Comparison of ENCODE assay signal across 2 cellular contexts in the genomic region with DNA sequence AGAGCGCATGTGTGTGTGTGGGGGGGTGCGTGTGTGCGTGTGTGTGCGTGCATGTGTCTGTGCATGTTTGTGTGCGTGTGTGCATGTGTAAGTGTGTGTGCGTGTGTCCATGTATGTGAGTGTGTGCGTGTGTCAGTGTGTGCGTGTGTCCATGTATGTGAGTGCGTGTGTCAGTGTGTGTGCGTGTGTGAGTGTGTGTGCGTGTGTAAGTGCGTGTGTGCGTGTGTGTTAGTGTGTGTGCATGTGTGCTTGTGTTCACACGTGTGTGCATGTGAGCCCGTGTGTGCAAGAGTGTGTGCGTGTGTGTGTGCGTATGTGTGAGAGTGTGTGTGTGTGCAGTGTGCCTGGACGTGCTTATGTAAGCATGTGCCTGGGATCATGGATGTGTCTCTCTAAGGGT.
A peak's percentile ranks its signal among the peaks of the same experiment; 100 is the strongest.
TF ChIP-seq lines count a peak whose summit lies in the region.

No MANE protein-coding gene starts in this region.

TF ChIP-seq in HepG2, 621 proteins besides CTCF, POLR2A, EP300 and RAD21:
- TF ChIP-seq ZNF879 (CRISPR knock-in tag; IDR thresholded peaks at IDR 0.05), result no peak
- TF ChIP-seq EHMT2 (IDR thresholded peaks at IDR 0.05; ENCODE audit: borderline replicate concordance, low read depth, low read length), result no peak
- 0 out of 2 replicates have a peak, but pooled peaks have one; percentile 27 for TF ChIP-seq ATM (IDR thresholded peaks at IDR 0.05; ENCODE audit: borderline replicate concordance)
- TF ChIP-seq HOXA9 (CRISPR knock-in tag; IDR thresholded peaks at IDR 0.05; ENCODE audit: borderline replicate concordance), result 0 out of 2 replicates have a peak, but pooled peaks have one; percentile 24
- TF ChIP-seq, protein P1, sequence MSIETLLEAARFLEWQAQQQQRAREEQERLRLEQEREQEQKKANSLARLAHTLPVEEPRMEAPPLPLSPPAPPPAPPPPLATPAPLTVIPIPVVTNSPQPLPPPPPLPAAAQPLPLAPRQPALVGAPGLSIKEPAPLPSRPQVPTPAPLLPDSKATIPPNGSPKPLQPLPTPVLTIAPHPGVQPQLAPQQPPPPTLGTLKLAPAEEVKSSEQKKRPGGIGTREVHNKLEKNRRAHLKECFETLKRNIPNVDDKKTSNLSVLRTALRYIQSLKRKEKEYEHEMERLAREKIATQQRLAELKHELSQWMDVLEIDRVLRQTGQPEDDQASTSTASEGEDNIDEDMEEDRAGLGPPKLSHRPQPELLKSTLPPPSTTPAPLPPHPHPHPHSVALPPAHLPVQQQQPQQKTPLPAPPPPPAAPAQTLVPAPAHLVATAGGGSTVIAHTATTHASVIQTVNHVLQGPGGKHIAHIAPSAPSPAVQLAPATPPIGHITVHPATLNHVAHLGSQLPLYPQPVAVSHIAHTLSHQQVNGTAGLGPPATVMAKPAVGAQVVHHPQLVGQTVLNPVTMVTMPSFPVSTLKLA (IDR thresholded peaks at IDR 0.05), result peak; percentile 66
- TF ChIP-seq, protein P2, sequence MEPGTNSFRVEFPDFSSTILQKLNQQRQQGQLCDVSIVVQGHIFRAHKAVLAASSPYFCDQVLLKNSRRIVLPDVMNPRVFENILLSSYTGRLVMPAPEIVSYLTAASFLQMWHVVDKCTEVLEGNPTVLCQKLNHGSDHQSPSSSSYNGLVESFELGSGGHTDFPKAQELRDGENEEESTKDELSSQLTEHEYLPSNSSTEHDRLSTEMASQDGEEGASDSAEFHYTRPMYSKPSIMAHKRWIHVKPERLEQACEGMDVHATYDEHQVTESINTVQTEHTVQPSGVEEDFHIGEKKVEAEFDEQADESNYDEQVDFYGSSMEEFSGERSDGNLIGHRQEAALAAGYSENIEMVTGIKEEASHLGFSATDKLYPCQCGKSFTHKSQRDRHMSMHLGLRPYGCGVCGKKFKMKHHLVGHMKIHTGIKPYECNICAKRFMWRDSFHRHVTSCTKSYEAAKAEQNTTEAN (CRISPR knock-in tag; conservative IDR thresholded peaks at IDR 0.05), result 0 out of 2 replicates have a peak, but pooled peaks have one; percentile 33

TF ChIP-seq in GM12878, 131 proteins besides CTCF, POLR2A, EP300 and RAD21:
- TF ChIP-seq NFIC (IDR thresholded peaks at IDR 0.05; ENCODE audit: low read depth, low read length) (0 out of 2 replicates have a peak, but pooled peaks have one; percentile 38), KDM1A (IDR thresholded peaks at IDR 0.05; ENCODE audit: borderline replicate concordance) (no peak), NR2C2 (IDR thresholded peaks at IDR 0.05; ENCODE audit: borderline replicate concordance, control insufficient read depth, insufficient read length, low read depth) (peak; percentile 30), TCF3 (IDR thresholded peaks at IDR 0.05; ENCODE audit: borderline replicate concordance, insufficient read depth, low read depth, low read length) (peak; percentile 43; the same call in 1 of the 2 replicates), TCF12 (IDR thresholded peaks at IDR 0.05; ENCODE audit: low read depth, low read length) (no peak), IRF4 (IDR thresholded peaks at IDR 0.05; ENCODE audit: low read depth, low read length) (no peak), MEF2A (IDR thresholded peaks at IDR 0.05; ENCODE audit: insufficient read depth, low read depth, low read length) (no peak)
- TF ChIP-seq, protein P3, sequence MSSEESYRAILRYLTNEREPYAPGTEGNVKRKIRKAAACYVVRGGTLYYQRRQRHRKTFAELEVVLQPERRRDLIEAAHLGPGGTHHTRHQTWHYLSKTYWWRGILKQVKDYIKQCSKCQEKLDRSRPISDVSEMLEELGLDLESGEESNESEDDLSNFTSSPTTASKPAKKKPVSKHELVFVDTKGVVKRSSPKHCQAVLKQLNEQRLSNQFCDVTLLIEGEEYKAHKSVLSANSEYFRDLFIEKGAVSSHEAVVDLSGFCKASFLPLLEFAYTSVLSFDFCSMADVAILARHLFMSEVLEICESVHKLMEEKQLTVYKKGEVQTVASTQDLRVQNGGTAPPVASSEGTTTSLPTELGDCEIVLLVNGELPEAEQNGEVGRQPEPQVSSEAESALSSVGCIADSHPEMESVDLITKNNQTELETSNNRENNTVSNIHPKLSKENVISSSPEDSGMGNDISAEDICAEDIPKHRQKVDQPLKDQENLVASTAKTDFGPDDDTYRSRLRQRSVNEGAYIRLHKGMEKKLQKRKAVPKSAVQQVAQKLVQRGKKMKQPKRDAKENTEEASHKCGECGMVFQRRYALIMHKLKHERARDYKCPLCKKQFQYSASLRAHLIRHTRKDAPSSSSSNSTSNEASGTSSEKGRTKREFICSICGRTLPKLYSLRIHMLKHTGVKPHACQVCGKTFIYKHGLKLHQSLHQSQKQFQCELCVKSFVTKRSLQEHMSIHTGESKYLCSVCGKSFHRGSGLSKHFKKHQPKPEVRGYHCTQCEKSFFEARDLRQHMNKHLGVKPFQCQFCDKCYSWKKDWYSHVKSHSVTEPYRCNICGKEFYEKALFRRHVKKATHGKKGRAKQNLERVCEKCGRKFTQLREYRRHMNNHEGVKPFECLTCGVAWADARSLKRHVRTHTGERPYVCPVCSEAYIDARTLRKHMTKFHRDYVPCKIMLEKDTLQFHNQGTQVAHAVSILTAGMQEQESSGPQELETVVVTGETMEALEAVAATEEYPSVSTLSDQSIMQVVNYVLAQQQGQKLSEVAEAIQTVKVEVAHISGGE (CRISPR knock-in tag; IDR thresholded peaks at IDR 0.05), result no peak
- TF ChIP-seq, protein P4, sequence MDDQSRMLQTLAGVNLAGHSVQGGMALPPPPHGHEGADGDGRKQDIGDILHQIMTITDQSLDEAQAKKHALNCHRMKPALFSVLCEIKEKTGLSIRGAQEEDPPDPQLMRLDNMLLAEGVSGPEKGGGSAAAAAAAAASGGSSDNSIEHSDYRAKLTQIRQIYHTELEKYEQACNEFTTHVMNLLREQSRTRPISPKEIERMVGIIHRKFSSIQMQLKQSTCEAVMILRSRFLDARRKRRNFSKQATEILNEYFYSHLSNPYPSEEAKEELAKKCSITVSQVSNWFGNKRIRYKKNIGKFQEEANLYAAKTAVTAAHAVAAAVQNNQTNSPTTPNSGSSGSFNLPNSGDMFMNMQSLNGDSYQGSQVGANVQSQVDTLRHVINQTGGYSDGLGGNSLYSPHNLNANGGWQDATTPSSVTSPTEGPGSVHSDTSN (IDR thresholded peaks at IDR 0.05; ENCODE audit: insufficient replicate concordance, low read depth, low read length), result peak; percentile 57
- TF ChIP-seq, protein P5, sequence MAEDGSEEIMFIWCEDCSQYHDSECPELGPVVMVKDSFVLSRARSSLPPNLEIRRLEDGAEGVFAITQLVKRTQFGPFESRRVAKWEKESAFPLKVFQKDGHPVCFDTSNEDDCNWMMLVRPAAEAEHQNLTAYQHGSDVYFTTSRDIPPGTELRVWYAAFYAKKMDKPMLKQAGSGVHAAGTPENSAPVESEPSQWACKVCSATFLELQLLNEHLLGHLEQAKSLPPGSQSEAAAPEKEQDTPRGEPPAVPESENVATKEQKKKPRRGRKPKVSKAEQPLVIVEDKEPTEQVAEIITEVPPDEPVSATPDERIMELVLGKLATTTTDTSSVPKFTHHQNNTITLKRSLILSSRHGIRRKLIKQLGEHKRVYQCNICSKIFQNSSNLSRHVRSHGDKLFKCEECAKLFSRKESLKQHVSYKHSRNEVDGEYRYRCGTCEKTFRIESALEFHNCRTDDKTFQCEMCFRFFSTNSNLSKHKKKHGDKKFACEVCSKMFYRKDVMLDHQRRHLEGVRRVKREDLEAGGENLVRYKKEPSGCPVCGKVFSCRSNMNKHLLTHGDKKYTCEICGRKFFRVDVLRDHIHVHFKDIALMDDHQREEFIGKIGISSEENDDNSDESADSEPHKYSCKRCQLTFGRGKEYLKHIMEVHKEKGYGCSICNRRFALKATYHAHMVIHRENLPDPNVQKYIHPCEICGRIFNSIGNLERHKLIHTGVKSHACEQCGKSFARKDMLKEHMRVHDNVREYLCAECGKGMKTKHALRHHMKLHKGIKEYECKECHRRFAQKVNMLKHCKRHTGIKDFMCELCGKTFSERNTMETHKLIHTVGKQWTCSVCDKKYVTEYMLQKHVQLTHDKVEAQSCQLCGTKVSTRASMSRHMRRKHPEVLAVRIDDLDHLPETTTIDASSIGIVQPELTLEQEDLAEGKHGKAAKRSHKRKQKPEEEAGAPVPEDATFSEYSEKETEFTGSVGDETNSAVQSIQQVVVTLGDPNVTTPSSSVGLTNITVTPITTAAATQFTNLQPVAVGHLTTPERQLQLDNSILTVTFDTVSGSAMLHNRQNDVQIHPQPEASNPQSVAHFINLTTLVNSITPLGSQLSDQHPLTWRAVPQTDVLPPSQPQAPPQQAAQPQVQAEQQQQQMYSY (CRISPR knock-in tag; IDR thresholded peaks at IDR 0.05), result no peak
- TF ChIP-seq, protein P6, sequence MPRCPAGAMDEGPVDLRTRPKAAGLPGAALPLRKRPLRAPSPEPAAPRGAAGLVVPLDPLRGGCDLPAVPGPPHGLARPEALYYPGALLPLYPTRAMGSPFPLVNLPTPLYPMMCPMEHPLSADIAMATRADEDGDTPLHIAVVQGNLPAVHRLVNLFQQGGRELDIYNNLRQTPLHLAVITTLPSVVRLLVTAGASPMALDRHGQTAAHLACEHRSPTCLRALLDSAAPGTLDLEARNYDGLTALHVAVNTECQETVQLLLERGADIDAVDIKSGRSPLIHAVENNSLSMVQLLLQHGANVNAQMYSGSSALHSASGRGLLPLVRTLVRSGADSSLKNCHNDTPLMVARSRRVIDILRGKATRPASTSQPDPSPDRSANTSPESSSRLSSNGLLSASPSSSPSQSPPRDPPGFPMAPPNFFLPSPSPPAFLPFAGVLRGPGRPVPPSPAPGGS (IDR thresholded peaks at IDR 0.05; ENCODE audit: borderline replicate concordance, insufficient read depth, low read depth, low read length, poor library complexity, severe bottlenecking), result peak; percentile 97
